Comparison of ENCODE assay signal across 8 cellular contexts in the genomic region with DNA sequence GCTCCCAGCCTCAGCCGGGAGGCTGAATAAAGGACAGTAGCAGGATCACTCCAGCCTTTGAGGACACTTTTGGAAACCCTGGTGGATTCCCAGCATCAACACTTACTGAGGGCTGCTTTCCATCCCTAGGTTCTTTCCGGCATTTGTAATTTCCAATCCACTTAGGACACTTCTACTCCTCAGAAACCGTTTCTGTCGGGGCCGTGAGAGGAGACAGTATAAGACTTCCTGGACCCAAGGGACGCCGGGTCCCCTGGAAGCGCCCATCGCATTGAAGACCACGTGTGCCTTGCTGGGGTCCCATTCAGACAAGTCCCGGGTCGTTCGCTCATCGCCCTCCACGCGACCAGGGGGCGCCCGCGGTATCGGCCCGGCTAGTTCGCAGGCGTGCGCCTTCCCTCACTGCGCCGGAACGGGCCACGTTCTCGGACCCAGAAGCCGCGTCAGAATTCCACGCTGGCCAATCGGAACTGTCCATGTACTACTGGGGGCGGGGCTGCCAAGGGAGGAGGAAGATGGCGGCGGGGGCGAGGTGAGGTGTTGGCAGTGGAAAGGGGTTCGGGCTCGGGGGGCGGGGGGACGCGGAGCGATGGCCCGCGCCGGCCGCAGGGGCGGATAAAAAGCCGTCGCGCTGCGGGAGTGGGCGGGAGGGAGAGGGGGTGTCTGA. TPM values are rescaled to one million over a fixed set of nuclear protein-coding genes. Genes with fewer than 3 reads are reported as not detected.
DNase-seq lines count a peak whose midpoint lies in the region; ATAC-seq and TF ChIP-seq lines count a peak whose summit lies in the region.

A gene (plus strand): TSS at position 479 of the 667 bp plus-strand sequence. CDS start 202 bp downstream, outside the sequence.

- peak within 1 kb of the TSS; percentile 93 for H2AFZ ChIP-seq in hepatocyte

- peak; percentile 92 for TF ChIP-seq CTCF in 22Rv1 (IDR thresholded peaks at IDR 0.05)
- peak; percentile 94 for TF ChIP-seq CTCF in hepatocyte (IDR thresholded peaks at IDR 0.05; ENCODE audit: poor library complexity)

- H3K4me3 ChIP-seq in hepatocyte, result peak within 1 kb of the TSS; percentile 66

- H3K27me3 ChIP-seq in hepatocyte, result no peaks in the 10 kb centered on the region

- no peaks in the 10 kb centered on the region for H3K9me2 ChIP-seq in hepatocyte (replicated peaks; ENCODE audit: insufficient read depth)

- H3K4me2 ChIP-seq in hepatocyte, result peak within 1 kb of the TSS; percentile 95

- 2% methylated on average over 37 of the region's 53 CpGs for whole genome bisulfite sequencing in hepatocyte (ENCODE audit: low lambda C conversion rate, missing lambda C conversion rate)

- ATAC-seq in GM18511 (IDR thresholded peaks at IDR 0.05; ENCODE audit: unreplicated experiment) (peak; percentile 96), HG03060 (IDR thresholded peaks at IDR 0.05; ENCODE audit: low read depth, unreplicated experiment) (peak; percentile 96)

- H3K27ac ChIP-seq in 22Rv1 (peak within 1 kb of the TSS; percentile 40; the same call in 1 of the 2 replicates), hepatocyte (peak within 1 kb of the TSS; percentile 42)

- peaks cover 13% of the 10 kb centered on the region for H3K4me1 ChIP-seq in hepatocyte (ENCODE audit: insufficient read depth)

- peaks cover 51% of the 10 kb centered on the region for H3K79me2 ChIP-seq in hepatocyte

- no peaks in the 10 kb centered on the region for H3K9me3 ChIP-seq in hepatocyte (ENCODE audit: low read depth)

- peaks cover 24% of the 10 kb centered on the region for H4K20me1 ChIP-seq in hepatocyte (ENCODE audit: insufficient read depth, poor library complexity, severe bottlenecking)

- H3K36me3 ChIP-seq in hepatocyte (replicated peaks; ENCODE audit: insufficient read depth, low read depth), result no peaks in the 10 kb centered on the region

- peak; percentile 49 for DNase-seq in NCI-H2081 treated with DMSO at 0.1 percent for 48 hours (lab: John Stamatoyannopoulos, UW)
- DNase-seq in T1000 (lab: John Stamatoyannopoulos, UW), result peak; percentile 94
- peak; percentile 99 for DNase-seq in astrocyte of the hippocampus (ENCODE audit: low read depth, low spot score)
- DNase-seq in hepatocyte (ENCODE audit: low spot score), result peak; percentile 99
- DNase-seq in retina, result peak; percentile 97

RNA-seq across cellular contexts. Expression of the gene that starts here (rescaled TPM):
- total RNA-seq in hepatocyte, result 29.9 and 30.2 TPM in 2 replicates
- 13.6 and 16.6 TPM in 2 replicates for polyA plus RNA-seq in hepatocyte

Comparison
In these comparisons a context has a peak if more than half of its experiments do, and no peak if none do; other contexts are left out.
1. Peak in every context shown above with its lines: DNase-seq, ATAC-seq, H3K4me3 ChIP-seq and H3K27ac ChIP-seq.
2. DNase-seq: peak in every context shown above with its lines; median percentile 99 in astrocyte of the hippocampus; 99 in hepatocyte; 97 in retina; 94 in T1000; 49 in NCI-H2081 treated with DMSO at 0.1 percent for 48 hours.